8 cellular contexts compared by ENCODE assay signal in the genomic region with DNA sequence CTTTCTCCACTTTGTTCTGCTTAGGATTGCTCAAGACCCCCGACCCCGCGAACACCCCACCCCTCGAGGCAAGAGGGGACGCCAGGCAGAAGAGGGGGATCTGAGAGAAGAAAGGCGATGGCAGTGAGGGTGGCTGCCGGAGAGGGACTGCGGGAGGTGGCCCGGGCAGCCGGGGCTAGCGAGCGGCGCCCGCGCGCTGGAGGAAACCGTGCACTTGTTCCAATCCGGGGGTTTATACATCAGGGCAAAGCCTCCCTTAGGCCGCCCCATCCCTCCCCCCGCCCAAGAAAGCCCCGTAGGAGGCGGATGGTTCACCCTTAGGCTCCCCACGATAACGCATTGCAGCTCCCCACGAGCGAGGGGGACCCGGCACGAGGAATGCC. TPM values are rescaled to one million over a fixed set of nuclear protein-coding genes. Genes with fewer than 3 reads are reported as not detected.
DNase-seq lines count a peak whose midpoint lies in the region; ATAC-seq and TF ChIP-seq lines count a peak whose summit lies in the region.

No MANE protein-coding gene starts in this region.

- DNase-seq in Calu3, result peak; percentile 4
- DNase-seq in SK-N-SH, result peak; percentile 69
- DNase-seq in glomerular visceral epithelial cell (ENCODE audit: extremely low spot score), result peak; percentile 3
- DNase-seq in psoas muscle, result no peak
- DNase-seq in ureter (ENCODE audit: low spot score), result no peak
- no peak for DNase-seq in SHP77 treated with DMSO at 0.1 percent for 48 hours (lab: John Stamatoyannopoulos, UW)

- H3K27me3 Mint-ChIP-seq in Calu3 (ENCODE audit: unreplicated experiment), result peaks cover 79% of the 10 kb centered on the region

- peak overlapping the region; percentile 27; the same call in 1 of the 2 replicates for H3K9ac ChIP-seq in SK-N-SH

- POLR2A ChIA-PET in SK-N-SH (lab: Yijun Ruan, JAX), result no interaction called here

- peak overlapping the region; percentile 88 for H2AFZ ChIP-seq in SK-N-SH (ENCODE audit: low read depth)

- peaks cover 7% of the 10 kb centered on the region for H3F3A ChIP-seq in SK-N-SH (replicated peaks; ENCODE audit: insufficient read depth)

- H3K4me3 ChIP-seq in SK-N-SH (ENCODE audit: low read depth in 2 of 2, low read length in 1 of 2), result peak overlapping the region; percentile 64 to 65
- H3K4me3 ChIP-seq in psoas muscle, result peak overlapping the region; percentile 62

- no peaks in the 10 kb centered on the region for H3K79me2 ChIP-seq in SK-N-SH (ENCODE audit: insufficient read depth)

- no peaks in the 10 kb centered on the region for H3K9me2 ChIP-seq in SK-N-SH

- no peaks in the 10 kb centered on the region for H3K4me1 Mint-ChIP-seq in Calu3 (ENCODE audit: low read depth, unreplicated experiment)

- TF ChIP-seq CTCF in Calu3 (IDR thresholded peaks at IDR 0.05; ENCODE audit: unreplicated experiment) (no peak), SK-N-SH (IDR thresholded peaks at IDR 0.05) (no peak), psoas muscle (IDR thresholded peaks at IDR 0.05) (no peak)

- BruUV-seq in Calu3 (replicated peaks; lab: Mats Ljungman, UMichigan), result no TSS peak

- CTCF ChIA-PET in Calu3 (lab: Charles Lee), result interaction anchor here (0.6 kb wide), 1 partner anchor 385 kb away, joined by 9 read pairs; no protein-coding TSS in a partner anchor
- CTCF ChIA-PET in SK-N-SH (lab: Yijun Ruan, JAX), result interaction anchor here (0.7 to 3.9 kb wide), 8 partner anchors 8 to 127 kb away, joined by 3 to 27 read pairs (median 4); no protein-coding TSS in a partner anchor

- no peaks in the 10 kb centered on the region for H3K36me3 ChIP-seq in SK-N-SH (replicated peaks in 1 of 2; ENCODE audit: control insufficient read depth in 1 of 2, insufficient read depth in 2 of 2, low read length in 1 of 2)
- no peaks in the 10 kb centered on the region for H3K36me3 ChIP-seq in psoas muscle (ENCODE audit: insufficient read depth in 1 of 2, low read depth in 1 of 2)

- intact Hi-C loops in Calu3 (cut with micrococcal nuclease; ENCODE audit: unreplicated experiment) (no loop called here), psoas muscle (cut with DNase I) (no loop called here)

- ATAC-seq in psoas muscle, result peak in 2 of 4 donors; percentile 27 to 49
- no peak for ATAC-seq in GM18511 (IDR thresholded peaks at IDR 0.05; ENCODE audit: unreplicated experiment)
- no peak for ATAC-seq in GM21723 (IDR thresholded peaks at IDR 0.05; ENCODE audit: unreplicated experiment)

- H3K9me3 ChIP-seq in SK-N-SH (no peaks in the 10 kb centered on the region), psoas muscle (no peaks in the 10 kb centered on the region)

- no peaks in the 10 kb centered on the region for H3K9me3 Mint-ChIP-seq in Calu3 (ENCODE audit: low read depth, unreplicated experiment)

- H3K27ac ChIP-seq in SK-N-SH (ENCODE audit: low read depth in 2 of 2, low read length in 1 of 2) (no peak overlapping the region), psoas muscle (no peak overlapping the region)

- peak overlapping the region; percentile 62 for H3K4me3 Mint-ChIP-seq in Calu3 (ENCODE audit: low read depth, unreplicated experiment)

- WGBS in SK-N-SH (ENCODE audit: low lambda C conversion rate), result 2% methylated on average over 21 of the region's 28 CpGs
- WGBS in psoas muscle, 3 donors, result 1 to 2% (median 1%) methylated on average over 21 to 28 of the region's 28 CpGs

- H3K4me2 ChIP-seq in SK-N-SH, result peak overlapping the region; percentile 96

- no peak overlapping the region for H3K27ac Mint-ChIP-seq in Calu3 (ENCODE audit: unreplicated experiment)

- H3K4me1 ChIP-seq in SK-N-SH (ENCODE audit: control insufficient read depth in 1 of 2, insufficient read depth in 2 of 2, low read depth in 1 of 2, low read length in 1 of 2) (no peaks in the 10 kb centered on the region; a peak in 1 of 4 replicates), psoas muscle (no peaks in the 10 kb centered on the region)

- H3K36me3 Mint-ChIP-seq in Calu3 (ENCODE audit: insufficient read depth, unreplicated experiment), result no peaks in the 10 kb centered on the region

- TF ChIP-seq RAD21 in SK-N-SH (IDR thresholded peaks at IDR 0.05; ENCODE audit: low read length), result no peak

- TF ChIP-seq EP300 in SK-N-SH (IDR thresholded peaks at IDR 0.05; ENCODE audit: borderline replicate concordance in 1 of 2, low read depth in 1 of 2, low read length in 1 of 2), result no peak

- H4K20me1 ChIP-seq in SK-N-SH (ENCODE audit: insufficient read depth), result no peaks in the 10 kb centered on the region

- H3K27me3 ChIP-seq in SK-N-SH (ENCODE audit: insufficient read depth) (no peaks in the 10 kb centered on the region), psoas muscle (ENCODE audit: insufficient read depth in 3 of 3, low read length in 2 of 3) (peaks cover 3 to 63% (median 6%) of the 10 kb centered on the region in 3 donors)

TF ChIP-seq in SK-N-SH, 30 proteins besides CTCF, POLR2A, EP300 and RAD21:
- no peak for TF ChIP-seq RFX5 (IDR thresholded peaks at IDR 0.05; ENCODE audit: low read length)
- no peak for TF ChIP-seq GABPA (IDR thresholded peaks at IDR 0.05; ENCODE audit: low read depth)
- TF ChIP-seq MXI1 (IDR thresholded peaks at IDR 0.05; ENCODE audit: low read depth, low read length), result no peak
- no peak for TF ChIP-seq SMC3 (IDR thresholded peaks at IDR 0.05; ENCODE audit: low read depth, low read length)
- no peak for TF ChIP-seq FOSL2 (IDR thresholded peaks at IDR 0.05; ENCODE audit: borderline replicate concordance, low read depth)
- TF ChIP-seq POLR2AphosphoS5 (IDR thresholded peaks at IDR 0.05; ENCODE audit: low read depth, low read length), result no peak
- TF ChIP-seq YY1 (IDR thresholded peaks at IDR 0.05; ENCODE audit: low read depth), result no peak
- no peak for TF ChIP-seq ELF1 (IDR thresholded peaks at IDR 0.05)
- no peak for TF ChIP-seq IRF3 (IDR thresholded peaks at IDR 0.05; ENCODE audit: low read depth, low read length)
- TF ChIP-seq RCOR1 (IDR thresholded peaks at IDR 0.05; ENCODE audit: low read length), result no peak
- TF ChIP-seq, protein P1, sequence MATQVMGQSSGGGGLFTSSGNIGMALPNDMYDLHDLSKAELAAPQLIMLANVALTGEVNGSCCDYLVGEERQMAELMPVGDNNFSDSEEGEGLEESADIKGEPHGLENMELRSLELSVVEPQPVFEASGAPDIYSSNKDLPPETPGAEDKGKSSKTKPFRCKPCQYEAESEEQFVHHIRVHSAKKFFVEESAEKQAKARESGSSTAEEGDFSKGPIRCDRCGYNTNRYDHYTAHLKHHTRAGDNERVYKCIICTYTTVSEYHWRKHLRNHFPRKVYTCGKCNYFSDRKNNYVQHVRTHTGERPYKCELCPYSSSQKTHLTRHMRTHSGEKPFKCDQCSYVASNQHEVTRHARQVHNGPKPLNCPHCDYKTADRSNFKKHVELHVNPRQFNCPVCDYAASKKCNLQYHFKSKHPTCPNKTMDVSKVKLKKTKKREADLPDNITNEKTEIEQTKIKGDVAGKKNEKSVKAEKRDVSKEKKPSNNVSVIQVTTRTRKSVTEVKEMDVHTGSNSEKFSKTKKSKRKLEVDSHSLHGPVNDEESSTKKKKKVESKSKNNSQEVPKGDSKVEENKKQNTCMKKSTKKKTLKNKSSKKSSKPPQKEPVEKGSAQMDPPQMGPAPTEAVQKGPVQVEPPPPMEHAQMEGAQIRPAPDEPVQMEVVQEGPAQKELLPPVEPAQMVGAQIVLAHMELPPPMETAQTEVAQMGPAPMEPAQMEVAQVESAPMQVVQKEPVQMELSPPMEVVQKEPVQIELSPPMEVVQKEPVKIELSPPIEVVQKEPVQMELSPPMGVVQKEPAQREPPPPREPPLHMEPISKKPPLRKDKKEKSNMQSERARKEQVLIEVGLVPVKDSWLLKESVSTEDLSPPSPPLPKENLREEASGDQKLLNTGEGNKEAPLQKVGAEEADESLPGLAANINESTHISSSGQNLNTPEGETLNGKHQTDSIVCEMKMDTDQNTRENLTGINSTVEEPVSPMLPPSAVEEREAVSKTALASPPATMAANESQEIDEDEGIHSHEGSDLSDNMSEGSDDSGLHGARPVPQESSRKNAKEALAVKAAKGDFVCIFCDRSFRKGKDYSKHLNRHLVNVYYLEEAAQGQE (IDR thresholded peaks at IDR 0.05; ENCODE audit: low read depth, low read length), result no peak
- TF ChIP-seq RXRA (IDR thresholded peaks at IDR 0.05; ENCODE audit: borderline replicate concordance, low read depth), result no peak
- no peak for TF ChIP-seq TAF1 (IDR thresholded peaks at IDR 0.05; ENCODE audit: borderline replicate concordance, low read depth, low read length)
- TF ChIP-seq GATA2 (CRISPR knock-in tag; IDR thresholded peaks at IDR 0.05), result no peak
- no peak for TF ChIP-seq MEF2A (IDR thresholded peaks at IDR 0.05; ENCODE audit: borderline replicate concordance, low read depth)
- no peak for TF ChIP-seq NRF1 (IDR thresholded peaks at IDR 0.05; ENCODE audit: low read depth, low read length)
- TF ChIP-seq CHD2 (IDR thresholded peaks at IDR 0.05; ENCODE audit: low read length, partially characterized antibody), result no peak
- no peak for TF ChIP-seq MAX (IDR thresholded peaks at IDR 0.05; ENCODE audit: low read depth)

RNA-seq across cellular contexts. Expression of gene ERC2, which starts 0.5 kb away (rescaled TPM):
- total RNA-seq in Calu3 (2022) (0.73 and 1.3 TPM in 2 replicates), psoas muscle (under 1 TPM in 1 of 4 donors, not detected in 3; 0.15 TPM), ureter (1.1 TPM)
- polyA plus RNA-seq in SK-N-SH (2012; rRNA removed) (1.6 and 2.4 TPM in 2 replicates), psoas muscle (under 1 TPM in 1 of 3 donors, not detected in 2; 0.04 TPM)
- polyA plus RNA-seq in SK-N-SH (2012; cell fraction: cytosol; rRNA removed), result 1.3 and 2.1 TPM in 2 replicates
- polyA plus RNA-seq in SK-N-SH (2012; cell fraction: nucleus; rRNA removed), result 1.3 and 3.1 TPM in 2 replicates

Comparison
In these comparisons a context has a peak if more than half of its experiments do, and no peak if none do; other contexts are left out.
1. DNase-seq: peak in Calu3 (single experiment), SK-N-SH (single experiment) and glomerular visceral epithelial cell (single experiment); none in psoas muscle (0 of 2), ureter (single experiment) and SHP77 treated with DMSO at 0.1 percent for 48 hours (single experiment).